In genomic region chr11:77324508-77324907, GRCh38 we compare ENCODE assay signal across 21 cellular contexts. TPM values are rescaled to one million over a fixed set of nuclear protein-coding genes. Genes with fewer than 3 reads are reported as not detected.
"Had no signal": no experiment of that assay in that cellular context is flagged by ENCODE, and none has a peak within 500 bp of the region (broad histone marks: within the 10 kb centered on the region; RNA-seq: fewer than 3 reads in every experiment).

No MANE protein-coding gene starts in this region.

- H3K36me3 ChIP-seq: colonic mucosa had no signal

- DNase-seq: activated B cell treated with CpG ODN at 0.5 μM for 24 hours; activated CD4-positive, alpha-beta T cell treated with anti-CD3 and anti-CD28 coated beads, Interleukin-2, amount 50 U/mL, for 4 hours; activated effector memory CD4-positive, alpha-beta T cell treated with anti-CD3 and anti-CD28 coated beads, Interleukin-2, amount 50 U/mL, for 16 hours; activated naive CD4-positive, alpha-beta T cell treated with anti-CD3 and anti-CD28 coated beads for 36 hours; activated T-cell treated with anti-CD3 and anti-CD28 coated beads for 4 hours; anterior cingulate cortex; colonic mucosa; effector CD8-positive, alpha-beta T cell; esophagus squamous epithelium; hypothalamus; left lung; lower lobe of right lung; posterior cingulate gyrus; right cardiac atrium; stimulated activated CD4-positive, alpha-beta T cell treated with anti-CD3 and anti-CD28 coated beads, Interleukin-2, amount 100 ng/mL, for 48 hours; stimulated activated naive CD4-positive, alpha-beta T cell treated with Interleukin-2 at 50 U/mL for 16 hours; T-cell had no signal

- ATAC-seq: heart left ventricle, left lung, lower lobe of right lung, right cardiac atrium, T-cell had no signal

- H3K27ac ChIP-seq: colonic mucosa, epithelial cell of prostate, esophagus squamous epithelium, heart left ventricle, left lung, lower lobe of right lung, tibial nerve had no signal

- H3K9me3 ChIP-seq: colonic mucosa, esophagus squamous epithelium, heart left ventricle, left lung, lower lobe of right lung, tibial nerve had no signal

- H3K27me3 ChIP-seq: colonic mucosa, esophagus squamous epithelium, heart left ventricle, left lung, tibial nerve had no signal

- H3K4me3 ChIP-seq: colonic mucosa, esophagus squamous epithelium, heart left ventricle, left lung, lower lobe of right lung, tibial nerve had no signal

RNA-seq across cellular contexts. Expression of gene GDPD4, which starts 23.0 kb away (rescaled TPM):
- polyA plus RNA-seq: adipose tissue had no signal
